ENCODE assay signal across 34 cellular contexts in genomic region chr3:184389384-184389783, GRCh38. TPM values are rescaled to one million over a fixed set of nuclear protein-coding genes. Genes with fewer than 3 reads are reported as not detected.
"Had no signal": no experiment of that assay in that cellular context is flagged by ENCODE, and none has a peak within 500 bp of the region (broad histone marks: within the 10 kb centered on the region; RNA-seq: fewer than 3 reads in every experiment).

No MANE protein-coding gene starts in this region.

- DNase-seq: activated CD4-positive, alpha-beta T cell treated with anti-CD3 and anti-CD28 coated beads, Interleukin-2, amount 10 ng/mL, durations not matched to agents 24 days and 14 days; activated CD4-positive, alpha-beta T cell treated with anti-CD3 and anti-CD28 coated beads, Interleukin-2, amount 50 U/mL, for 4 hours; activated CD8-positive, alpha-beta T cell treated with anti-CD3 and anti-CD28 coated beads for 36 hours; activated effector memory CD4-positive, alpha-beta T cell treated with anti-CD3 and anti-CD28 coated beads, Interleukin-2, amount 50 U/mL, for 16 hours; activated naive CD4-positive, alpha-beta T cell; activated naive CD4-positive, alpha-beta T cell treated with anti-CD3 and anti-CD28 coated beads, Interleukin-2, amount 50 U/mL, for 16 hours; activated naive CD8-positive, alpha-beta T cell treated with anti-CD3 and anti-CD28 coated beads for 36 hours; activated T-cell treated with anti-CD3 and anti-CD28 coated beads, Interleukin-2, amount 50 U/mL, for 1 hour; activated T-cell treated with anti-CD3 and anti-CD28 coated beads, Interleukin-2, amount 50 U/mL, for 72 hours; amniotic stem cell; brain microvascular endothelial cell; central memory CD4-positive, alpha-beta T cell; NCI-H1092 treated with DMSO at 0.1 percent for 48 hours; NCI-H1417; NCI-H1694; NCI-H1930; NCI-H2081 treated with DMSO at 0.1 percent for 48 hours; NCI-H345; NCI-H524 treated with DMSO at 0.1 percent for 48 hours; SHP77; SJCRH30; T1000; WERI-Rb-1 had no signal

- H3K4me1 Mint-ChIP-seq: activated CD4-positive, alpha-beta T cell treated with anti-CD3 and anti-CD28 coated beads, Interleukin-2, amount 10 ng/mL, durations not matched to agents 24 days and 14 days; activated naive CD8-positive, alpha-beta T cell treated with anti-CD3 and anti-CD28 coated beads for 36 hours; activated T-helper 17 cell treated with anti-CD3 and anti-CD28 coated beads, Interleukin-2, amount 50 U/mL, for 72 hours had no signal

- H3K9me3 ChIP-seq: SJCRH30 had no signal

- H3K27me3 ChIP-seq: SJCRH30 had no signal

- H3K27ac Mint-ChIP-seq: activated CD4-positive, alpha-beta T cell treated with anti-CD3 and anti-CD28 coated beads, Interleukin-2, amount 10 ng/mL, durations not matched to agents 24 days and 14 days; activated CD8-positive, alpha-beta T cell treated with anti-CD3 and anti-CD28 coated beads for 36 hours; activated naive CD8-positive, alpha-beta T cell treated with anti-CD3 and anti-CD28 coated beads for 36 hours; activated T-cell treated with anti-CD3 and anti-CD28 coated beads, Interleukin-2, amount 50 U/mL, for 72 hours; activated T-helper 17 cell treated with anti-CD3 and anti-CD28 coated beads, Interleukin-2, amount 50 U/mL, for 72 hours had no signal

- H3K36me3 ChIP-seq: brain microvascular endothelial cell, SJCRH30 had no signal

- H3K4me3 ChIP-seq: SJCRH30, SK-N-MC had no signal

- H3K9ac ChIP-seq: KMS-11 had no signal

- H3K27ac ChIP-seq: brain microvascular endothelial cell, KMS-11, SJCRH30, SK-N-MC, WERI-Rb-1 had no signal

- H3K4me3 Mint-ChIP-seq: activated CD4-positive, alpha-beta T cell treated with anti-CD3 and anti-CD28 coated beads, Interleukin-2, amount 10 ng/mL, durations not matched to agents 24 days and 14 days; activated CD8-positive, alpha-beta T cell treated with anti-CD3 and anti-CD28 coated beads for 36 hours; activated naive CD8-positive, alpha-beta T cell treated with anti-CD3 and anti-CD28 coated beads for 36 hours; activated T-cell treated with anti-CD3 and anti-CD28 coated beads, Interleukin-2, amount 50 U/mL, for 72 hours; activated T-helper 17 cell treated with anti-CD3 and anti-CD28 coated beads, Interleukin-2, amount 50 U/mL, for 72 hours had no signal

- H3K36me3 Mint-ChIP-seq: activated naive CD8-positive, alpha-beta T cell treated with anti-CD3 and anti-CD28 coated beads for 36 hours had no signal

- ATAC-seq: activated CD8-positive, alpha-beta T cell treated with anti-CD3 and anti-CD28 coated beads for 36 hours; activated T-cell treated with anti-CD3 and anti-CD28 coated beads, Interleukin-2, amount 50 U/mL, for 72 hours; activated T-helper 17 cell treated with anti-CD3 and anti-CD28 coated beads, Interleukin-2, amount 50 U/mL, for 72 hours; Panc1 had no signal

- H3K9me3 Mint-ChIP-seq: activated CD4-positive, alpha-beta T cell treated with anti-CD3 and anti-CD28 coated beads, Interleukin-2, amount 10 ng/mL, durations not matched to agents 24 days and 14 days; activated CD8-positive, alpha-beta T cell treated with anti-CD3 and anti-CD28 coated beads for 36 hours; activated naive CD8-positive, alpha-beta T cell treated with anti-CD3 and anti-CD28 coated beads for 36 hours; activated T-cell treated with anti-CD3 and anti-CD28 coated beads, Interleukin-2, amount 50 U/mL, for 72 hours; activated T-helper 17 cell treated with anti-CD3 and anti-CD28 coated beads, Interleukin-2, amount 50 U/mL, for 72 hours had no signal

- H3K4me1 ChIP-seq: SJCRH30 had no signal

RNA-seq across cellular contexts. Expression of gene CHRD, which starts 9.5 kb away (rescaled TPM):
- total RNA-seq: activated CD4-positive, alpha-beta T cell treated with anti-CD3 and anti-CD28 coated beads, Interleukin-2, amount 10 ng/mL, durations not matched to agents 24 days and 14 days; activated CD8-positive, alpha-beta memory T cell treated with anti-CD3 and anti-CD28 coated beads for 36 hours; activated CD8-positive, alpha-beta T cell treated with anti-CD3 and anti-CD28 coated beads for 36 hours; activated naive CD8-positive, alpha-beta T cell treated with anti-CD3 and anti-CD28 coated beads for 36 hours; RPMI7951; T-helper 1 cell treated with Interleukin-12 subunit alpha and Interleukin-12 subunit beta and Interleukin-4 antibody, amounts not matched to agents 30 ng/mL and 1 ng/mL, for 36 hours; T-helper 2 cell treated with Interferon-gamma antibody and Interleukin-4, amounts not matched to agents 100 ng/mL and 5 ng/mL, for 36 hours had no signal

RNA-seq across cellular contexts. Expression of gene THPO, which starts 11.4 kb away (rescaled TPM):
- total RNA-seq: activated CD4-positive, alpha-beta T cell treated with anti-CD3 and anti-CD28 coated beads, Interleukin-2, amount 10 ng/mL, durations not matched to agents 24 days and 14 days; activated CD8-positive, alpha-beta memory T cell treated with anti-CD3 and anti-CD28 coated beads for 36 hours; activated CD8-positive, alpha-beta T cell treated with anti-CD3 and anti-CD28 coated beads for 36 hours; activated naive CD8-positive, alpha-beta T cell treated with anti-CD3 and anti-CD28 coated beads for 36 hours; activated T-cell treated with anti-CD3 and anti-CD28 coated beads, Interleukin-2, amount 50 U/mL, for 72 hours; activated T-helper 17 cell treated with anti-CD3 and anti-CD28 coated beads, Interleukin-2, amount 50 U/mL, for 72 hours; LHCN-M2; M059J; NCI-H460; RPMI7951; T-helper 1 cell treated with Interleukin-12 subunit alpha and Interleukin-12 subunit beta and Interleukin-4 antibody, amounts not matched to agents 30 ng/mL and 1 ng/mL, for 36 hours; T-helper 2 cell treated with Interferon-gamma antibody and Interleukin-4, amounts not matched to agents 100 ng/mL and 5 ng/mL, for 36 hours had no signal
